22 cellular contexts compared by ENCODE assay signal in the genomic region with DNA sequence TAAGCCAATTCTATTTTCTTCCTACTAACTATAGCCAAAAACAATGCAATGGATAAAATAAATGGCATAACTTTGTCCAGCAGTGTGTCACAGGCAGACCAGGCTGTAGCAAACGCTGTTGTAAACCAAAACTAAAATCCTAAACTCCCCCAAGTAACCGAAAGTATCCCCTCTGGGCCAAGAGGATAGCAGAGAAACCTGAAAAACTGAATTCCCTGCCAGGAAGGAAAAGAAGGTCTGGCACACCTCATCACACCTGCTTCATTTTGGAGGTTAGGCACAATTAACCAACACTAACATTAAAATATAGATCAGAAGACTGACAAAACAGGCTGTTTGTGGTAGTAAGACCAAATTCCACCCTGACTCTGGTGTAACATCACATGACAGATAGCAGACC.
DNase-seq lines count a peak whose midpoint lies in the region; ATAC-seq and TF ChIP-seq lines count a peak whose summit lies in the region.
"Had no signal": no experiment of that assay in that cellular context is flagged by ENCODE, and none has a peak within 500 bp of the region (broad histone marks: within the 10 kb centered on the region; RNA-seq: fewer than 3 reads in every experiment).

No MANE protein-coding gene starts in this region.

- H3K27me3 ChIP-seq in prostate gland (replicated peaks; ENCODE audit: insufficient read depth): no peaks in the 10 kb centered on the region
- H3K27me3 ChIP-seq: BE2C, BLaER1 had no signal

- TF ChIP-seq CTCF in LNCaP clone FGC (IDR thresholded peaks at IDR 0.05; ENCODE audit: control insufficient read depth, extremely low read depth, insufficient read depth) (no peak), prostate gland (IDR thresholded peaks at IDR 0.05) (no peak)

- H3K9me3 ChIP-seq in prostate gland: no peaks in the 10 kb centered on the region
- H3K9me3 ChIP-seq: BE2C had no signal

- H3K4me3 ChIP-seq in LNCaP clone FGC (ENCODE audit: low read depth, low read length) (no peak overlapping the region), prostate gland (no peak overlapping the region)
- H3K4me3 ChIP-seq: BLaER1 had no signal

- DNase-seq in ELF-1 (ENCODE audit: low read depth, low spot score) (peak; percentile 2), LNCaP clone FGC (ENCODE audit: low read depth) (peak; percentile 21), prostate gland (ENCODE audit: low spot score) (peak; percentile 60), NCI-H1694 (lab: John Stamatoyannopoulos, UW) (no peak)
- DNase-seq in central memory CD4-positive, alpha-beta T cell: no peak
- DNase-seq: 8988T; ACHN; BE2C; C1 segment of cervical spinal cord; CD4-positive, alpha-beta memory T cell; CD4-positive, CD25-positive, alpha-beta regulatory T cell; CD8-positive, alpha-beta memory T cell; COR-L47; DMS 273 treated with DMSO at 0.1 percent for 48 hours; DMS153; DMS53; DMS79; DND-41; EL; GF-D8 had no signal

- 37% methylated on average over 2 of the region's 2 CpGs for WGBS in prostate gland

- H3K36me3 ChIP-seq in prostate gland: no peaks in the 10 kb centered on the region
- H3K36me3 ChIP-seq: BE2C, BLaER1 had no signal

- no peak for TF ChIP-seq POLR2A in prostate gland (IDR thresholded peaks at IDR 0.05)

- no peak for ATAC-seq in GM18868 (IDR thresholded peaks at IDR 0.05; ENCODE audit: unreplicated experiment)

- intact Hi-C loops in prostate gland (cut with DNase I): no loop called here

- peak overlapping the region; percentile 21 to 49 for H3K27ac ChIP-seq in prostate gland
- H3K27ac ChIP-seq: BLaER1 had no signal

- no peaks in the 10 kb centered on the region for H3K4me1 ChIP-seq in prostate gland (replicated peaks)
- H3K4me1 ChIP-seq: BE2C had no signal

Comparison
In these comparisons a context has a peak if more than half of its experiments do, and no peak if none do; other contexts are left out.
1. DNase-seq: peak in ELF-1 (single experiment), LNCaP clone FGC (single experiment) and prostate gland (single experiment); none in NCI-H1694 (single experiment) and central memory CD4-positive, alpha-beta T cell (single experiment).